1 cellular context compared by ENCODE assay signal in the genomic region with DNA sequence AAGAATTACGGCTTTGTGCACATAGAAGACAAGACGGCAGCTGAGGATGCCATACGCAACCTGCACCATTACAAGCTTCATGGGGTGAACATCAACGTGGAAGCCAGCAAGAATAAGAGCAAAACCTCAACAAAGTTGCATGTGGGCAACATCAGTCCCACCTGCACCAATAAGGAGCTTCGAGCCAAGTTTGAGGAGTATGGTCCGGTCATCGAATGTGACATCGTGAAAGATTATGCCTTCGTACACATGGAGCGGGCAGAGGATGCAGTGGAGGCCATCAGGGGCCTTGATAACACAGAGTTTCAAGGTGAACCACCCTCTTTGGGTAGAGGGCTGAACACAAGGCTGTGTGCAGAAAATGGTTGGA.
TF ChIP-seq lines count a peak whose summit lies in the region.

No MANE protein-coding gene starts in this region.

TF ChIP-seq in HEK293, 187 proteins besides CTCF, POLR2A, EP300 and RAD21 (continued from another document):
- 0 out of 2 replicates have a peak, but pooled peaks have one; percentile 35 for TF ChIP-seq ZNF629 (tag by site-specific recombination; IDR thresholded peaks at IDR 0.05)
